ENCODE assay signal across 23 cellular contexts in genomic region chr10:133422223-133422820, GRCh38. TPM values are rescaled to one million over a fixed set of nuclear protein-coding genes. Genes with fewer than 3 reads are reported as not detected.
DNase-seq lines count a peak whose midpoint lies in the region; ATAC-seq and TF ChIP-seq lines count a peak whose summit lies in the region.
"Had no signal": no experiment of that assay in that cellular context is flagged by ENCODE, and none has a peak within 500 bp of the region (broad histone marks: within the 10 kb centered on the region; RNA-seq: fewer than 3 reads in every experiment).

No MANE protein-coding gene starts in this region.

- no peak overlapping the region for H3K27ac ChIP-seq in right atrium auricular region
- H3K27ac ChIP-seq: GM23248, thoracic aorta had no signal

- H3K27ac Mint-ChIP-seq in brain (no peak overlapping the region), mesothelial cell of epicardium (no peak overlapping the region)
- no peak overlapping the region for H3K27ac Mint-ChIP-seq in stimulated activated naive B cell treated with anti-CD40 and anti-IgM and Interleukin-4, amounts not matched to agents 10 μg/mL and 1 μg/mL and 100 μg/mL, for 72 hours
- H3K27ac Mint-ChIP-seq: activated CD8-positive, alpha-beta T cell treated with anti-CD3 and anti-CD28 coated beads, Interleukin-2, amount 10 ng/mL, durations not matched to agents 7 days and 5 days; activated naive CD4-positive, alpha-beta T cell treated with anti-CD3 and anti-CD28 coated beads, Interleukin-2, amount 10 ng/mL, durations not matched to agents 7 days and 5 days; activated T-cell treated with anti-CD3 and anti-CD28 coated beads, Interleukin-2, amount 50 U/mL, for 24 hours had no signal

- H3K27me3 Mint-ChIP-seq in brain (no peaks in the 10 kb centered on the region), mesothelial cell of epicardium (ENCODE audit: low read depth) (peaks cover 23% of the 10 kb centered on the region)
- H3K27me3 Mint-ChIP-seq in stimulated activated naive B cell treated with anti-CD40 and anti-IgM and Interleukin-4, amounts not matched to agents 10 μg/mL and 1 μg/mL and 100 μg/mL, for 72 hours: no peaks in the 10 kb centered on the region

- H3K36me3 Mint-ChIP-seq in brain (peaks cover 17% of the 10 kb centered on the region), mesothelial cell of epicardium (peaks cover 12% of the 10 kb centered on the region)
- H3K36me3 Mint-ChIP-seq in stimulated activated naive B cell treated with anti-CD40 and anti-IgM and Interleukin-4, amounts not matched to agents 10 μg/mL and 1 μg/mL and 100 μg/mL, for 72 hours: peaks cover 20 to 29% of the 10 kb centered on the region in 2 donors
- H3K36me3 Mint-ChIP-seq: activated naive CD4-positive, alpha-beta T cell treated with anti-CD3 and anti-CD28 coated beads, Interleukin-2, amount 10 ng/mL, durations not matched to agents 7 days and 5 days had no signal

- TF ChIP-seq CTCF in right atrium auricular region (IDR thresholded peaks at IDR 0.05) (no peak), brain (conservative IDR thresholded peaks at IDR 0.05) (no peak), mesothelial cell of epicardium (IDR thresholded peaks at IDR 0.05; ENCODE audit: unreplicated experiment) (no peak)

- peaks cover 27% of the 10 kb centered on the region for H3K36me3 ChIP-seq in right atrium auricular region

- no peaks in the 10 kb centered on the region for H3K4me1 Mint-ChIP-seq in brain
- no peaks in the 10 kb centered on the region for H3K4me1 Mint-ChIP-seq in mesothelial cell of epicardium
- peaks cover 8 to 12% of the 10 kb centered on the region in 2 donors for H3K4me1 Mint-ChIP-seq in stimulated activated naive B cell treated with anti-CD40 and anti-IgM and Interleukin-4, amounts not matched to agents 10 μg/mL and 1 μg/mL and 100 μg/mL, for 72 hours

- no peak overlapping the region for H3K4me3 ChIP-seq in right atrium auricular region
- H3K4me3 ChIP-seq: GM23248, thoracic aorta had no signal

- intact Hi-C loops in left ventricle myocardium superior (cut with micrococcal nuclease): no loop called here

- ATAC-seq in left ventricle myocardium superior: no peak
- no peak for ATAC-seq in stimulated activated naive B cell treated with anti-CD40 and anti-IgM and Interleukin-4, amounts not matched to agents 10 μg/mL and 1 μg/mL and 100 μg/mL, for 72 hours (replicated peaks)
- ATAC-seq: activated CD8-positive, alpha-beta T cell treated with anti-CD3 and anti-CD28 coated beads, Interleukin-2, amount 10 ng/mL, durations not matched to agents 7 days and 5 days had no signal

- peak; percentile 28 for DNase-seq in right atrium auricular region (ENCODE audit: low spot score)
- DNase-seq in left ventricle myocardium superior: no peak
- no peak for DNase-seq in mesothelial cell of epicardium (ENCODE audit: low spot score in 2 of 2, unreplicated experiment in 2 of 2)
- no peak for DNase-seq in stimulated activated naive B cell treated with anti-CD40 and anti-IgM and Interleukin-4, amounts not matched to agents 10 μg/mL and 1 μg/mL and 100 μg/mL, for 72 hours
- DNase-seq in NCI-H2081 (lab: John Stamatoyannopoulos, UW): no peak
- DNase-seq in stimulated activated naive CD4-positive, alpha-beta T cell (lab: John Stamatoyannopoulos, UW): no peak
- DNase-seq in NCI-H187 (lab: John Stamatoyannopoulos, UW): no peak
- DNase-seq: activated CD4-positive, CD25-positive, alpha-beta regulatory T cell treated with anti-CD3 and anti-CD28 coated beads, Interleukin-2, amount 50 U/mL, for 72 hours; activated CD8-positive, alpha-beta T cell treated with anti-CD3 and anti-CD28 coated beads, Interleukin-2, amount 10 ng/mL, durations not matched to agents 7 days and 5 days; activated naive CD4-positive, alpha-beta T cell treated with anti-CD3 and anti-CD28 coated beads, Interleukin-2, amount 10 ng/mL, durations not matched to agents 7 days and 5 days; CD4-positive, CD25-positive, alpha-beta regulatory T cell; DMS153; GDM1; KBM-7; midbrain; NCI-H1694; retina; stimulated activated CD4-positive, alpha-beta T cell treated with anti-CD3 and anti-CD28 coated beads, Interleukin-12 subunit alpha, Interleukin-12 subunit beta, amount 100 ng/mL, for 4 hours had no signal

- H3K4me3 Mint-ChIP-seq in brain: peak overlapping the region in 3 of 5 experiments; percentile 26 to 41 (median 35)
- H3K4me3 Mint-ChIP-seq in mesothelial cell of epicardium: peak overlapping the region; percentile 10
- peak overlapping the region; percentile 66 to 77 for H3K4me3 Mint-ChIP-seq in stimulated activated naive B cell treated with anti-CD40 and anti-IgM and Interleukin-4, amounts not matched to agents 10 μg/mL and 1 μg/mL and 100 μg/mL, for 72 hours
- H3K4me3 Mint-ChIP-seq: activated CD8-positive, alpha-beta T cell treated with anti-CD3 and anti-CD28 coated beads, Interleukin-2, amount 10 ng/mL, durations not matched to agents 7 days and 5 days; activated naive CD4-positive, alpha-beta T cell treated with anti-CD3 and anti-CD28 coated beads, Interleukin-2, amount 10 ng/mL, durations not matched to agents 7 days and 5 days; activated T-cell treated with anti-CD3 and anti-CD28 coated beads, Interleukin-2, amount 50 U/mL, for 24 hours had no signal

- H3K9me3 ChIP-seq in right atrium auricular region: no peaks in the 10 kb centered on the region
- H3K9me3 ChIP-seq: thoracic aorta had no signal

- no peaks in the 10 kb centered on the region for H3K27me3 ChIP-seq in right atrium auricular region

- H3K4me1 ChIP-seq in right atrium auricular region: peaks cover 0 to 4% of the 10 kb centered on the region in 2 donors

- H3K9me3 Mint-ChIP-seq in brain (no peaks in the 10 kb centered on the region), mesothelial cell of epicardium (no peaks in the 10 kb centered on the region)
- no peaks in the 10 kb centered on the region for H3K9me3 Mint-ChIP-seq in stimulated activated naive B cell treated with anti-CD40 and anti-IgM and Interleukin-4, amounts not matched to agents 10 μg/mL and 1 μg/mL and 100 μg/mL, for 72 hours
- H3K9me3 Mint-ChIP-seq: activated naive CD4-positive, alpha-beta T cell treated with anti-CD3 and anti-CD28 coated beads, Interleukin-2, amount 10 ng/mL, durations not matched to agents 7 days and 5 days; activated T-cell treated with anti-CD3 and anti-CD28 coated beads, Interleukin-2, amount 50 U/mL, for 24 hours; CD4-positive, CD25-positive, alpha-beta regulatory T cell had no signal

RNA-seq across cellular contexts. Expression of gene SPRN, which starts 2.1 kb away (rescaled TPM):
- total RNA-seq in right atrium auricular region (not detected), left ventricle myocardium superior (not detected), mesothelial cell of epicardium (0.50 to 0.69 TPM (median 0.55 TPM) in 3 replicates)
- 9.2 TPM for polyA plus RNA-seq in brain (ENCODE audit: insufficient read depth, low read depth, low replicate concordance)
- total RNA-seq: activated CD8-positive, alpha-beta T cell treated with anti-CD3 and anti-CD28 coated beads, Interleukin-2, amount 10 ng/mL, durations not matched to agents 7 days and 5 days; CD4-positive, CD25-positive, alpha-beta regulatory T cell; NCI-H460; thoracic aorta had no signal

RNA-seq across cellular contexts. Expression of gene MTG1, which starts 28.4 kb away (rescaled TPM):
- total RNA-seq in right atrium auricular region: 10 to 100 TPM in 1 of 2 donors, 1 to 10 TPM in 1; 9.9 to 15.1 TPM
- total RNA-seq in left ventricle myocardium superior: 20.9 TPM
- 31.3 TPM for polyA plus RNA-seq in brain (ENCODE audit: insufficient read depth, low read depth, low replicate concordance)
- total RNA-seq in mesothelial cell of epicardium: 86.0 to 91.1 TPM (median 90.5 TPM) in 3 replicates

RNA-seq across cellular contexts. Expression of gene SCART1, which starts 31.4 kb away (rescaled TPM):
- total RNA-seq in right atrium auricular region: under 1 TPM; 0.22 to 0.24 TPM
- 0.45 TPM for total RNA-seq in left ventricle myocardium superior
- not detected for polyA plus RNA-seq in brain (ENCODE audit: insufficient read depth, low read depth, low replicate concordance)
- 4.1 to 4.7 TPM (median 4.4 TPM) in 3 replicates for total RNA-seq in mesothelial cell of epicardium

RNA-seq across cellular contexts. Expression of gene PAOX, which starts 43.3 kb away (rescaled TPM):
- 1 to 10 TPM; 2.4 to 3.5 TPM for total RNA-seq in right atrium auricular region
- total RNA-seq in left ventricle myocardium superior: 2.8 TPM
- polyA plus RNA-seq in brain (ENCODE audit: insufficient read depth, low read depth, low replicate concordance): 7.9 TPM
- total RNA-seq in mesothelial cell of epicardium: 7.5 to 9.5 TPM (median 8.0 TPM) in 3 replicates

RNA-seq across cellular contexts. Expression of gene ECHS1, which starts 49.2 kb away (rescaled TPM):
- total RNA-seq in right atrium auricular region (100 to 1,000 TPM in 1 of 2 donors, 10 to 100 TPM in 1; 89.8 to 146 TPM), left ventricle myocardium superior (226 TPM), mesothelial cell of epicardium (69.8 to 74.9 TPM (median 70.0 TPM) in 3 replicates)
- polyA plus RNA-seq in brain (ENCODE audit: insufficient read depth, low read depth, low replicate concordance): 132 TPM

Comparison
In these comparisons a context has a peak if more than half of its experiments do, and no peak if none do; other contexts are left out.
1. H3K4me3 Mint-ChIP-seq: peak in every context shown above with its lines; median percentile 72 in stimulated activated naive B cell treated with anti-CD40 and anti-IgM and Interleukin-4, amounts not matched to agents 10 μg/mL and 1 μg/mL and 100 μg/mL, for 72 hours; 35 in brain; 10 in mesothelial cell of epicardium.